In the genomic region with DNA sequence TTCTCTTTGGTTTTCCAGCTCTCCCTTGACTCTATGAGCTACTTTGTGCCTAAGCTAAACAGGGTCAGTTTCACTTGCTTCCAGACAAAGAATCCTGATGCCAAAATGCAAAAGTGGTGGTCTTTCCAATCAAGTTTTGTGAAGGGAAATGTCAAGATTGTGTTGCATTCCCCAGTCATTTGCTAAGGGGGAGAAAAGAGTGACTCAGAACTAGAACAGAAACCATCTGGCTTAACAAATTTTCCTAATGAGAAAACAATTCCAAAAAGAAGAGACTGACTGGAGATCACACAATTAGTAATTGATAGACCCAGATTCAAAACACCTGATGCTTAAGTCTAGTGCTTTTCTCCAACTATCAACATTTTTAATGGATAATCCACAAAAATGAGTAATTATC, we compare ENCODE assay signal across 2 cellular contexts.
TF ChIP-seq lines count a peak whose summit lies in the region.

No MANE protein-coding gene starts in this region.

TF ChIP-seq in IMR-90, 13 proteins besides CTCF, POLR2A, EP300 and RAD21:
- TF ChIP-seq MXI1 (IDR thresholded peaks at IDR 0.05; ENCODE audit: borderline replicate concordance, low read depth, low read length): no peak
- no peak for TF ChIP-seq CEBPB (IDR thresholded peaks at IDR 0.05; ENCODE audit: low read depth, low read length)
- TF ChIP-seq CHD1 (IDR thresholded peaks at IDR 0.05; ENCODE audit: low read depth, low read length): no peak
- TF ChIP-seq NFE2L2 (IDR thresholded peaks at IDR 0.05; ENCODE audit: low read depth, low read length): no peak
- TF ChIP-seq RCOR1 (IDR thresholded peaks at IDR 0.05; ENCODE audit: insufficient replicate concordance, low read length): no peak
- no peak for TF ChIP-seq BHLHE40 (IDR thresholded peaks at IDR 0.05; ENCODE audit: low read depth, low read length)
- no peak for TF ChIP-seq FOS (IDR thresholded peaks at IDR 0.05; ENCODE audit: low read depth, low read length)
- TF ChIP-seq MAFK (IDR thresholded peaks at IDR 0.05; ENCODE audit: low read depth, low read length): no peak
- TF ChIP-seq, protein P1, sequence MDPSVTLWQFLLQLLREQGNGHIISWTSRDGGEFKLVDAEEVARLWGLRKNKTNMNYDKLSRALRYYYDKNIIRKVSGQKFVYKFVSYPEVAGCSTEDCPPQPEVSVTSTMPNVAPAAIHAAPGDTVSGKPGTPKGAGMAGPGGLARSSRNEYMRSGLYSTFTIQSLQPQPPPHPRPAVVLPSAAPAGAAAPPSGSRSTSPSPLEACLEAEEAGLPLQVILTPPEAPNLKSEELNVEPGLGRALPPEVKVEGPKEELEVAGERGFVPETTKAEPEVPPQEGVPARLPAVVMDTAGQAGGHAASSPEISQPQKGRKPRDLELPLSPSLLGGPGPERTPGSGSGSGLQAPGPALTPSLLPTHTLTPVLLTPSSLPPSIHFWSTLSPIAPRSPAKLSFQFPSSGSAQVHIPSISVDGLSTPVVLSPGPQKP (IDR thresholded peaks at IDR 0.05; ENCODE audit: borderline replicate concordance, low read depth, low read length): no peak
- TF ChIP-seq RFX5 (IDR thresholded peaks at IDR 0.05; ENCODE audit: low read depth, low read length): no peak
- TF ChIP-seq MAZ (IDR thresholded peaks at IDR 0.05; ENCODE audit: borderline replicate concordance, low read depth, low read length): no peak

TF ChIP-seq in HEK293T, 16 proteins besides CTCF, POLR2A, EP300 and RAD21:
- TF ChIP-seq, protein P2, sequence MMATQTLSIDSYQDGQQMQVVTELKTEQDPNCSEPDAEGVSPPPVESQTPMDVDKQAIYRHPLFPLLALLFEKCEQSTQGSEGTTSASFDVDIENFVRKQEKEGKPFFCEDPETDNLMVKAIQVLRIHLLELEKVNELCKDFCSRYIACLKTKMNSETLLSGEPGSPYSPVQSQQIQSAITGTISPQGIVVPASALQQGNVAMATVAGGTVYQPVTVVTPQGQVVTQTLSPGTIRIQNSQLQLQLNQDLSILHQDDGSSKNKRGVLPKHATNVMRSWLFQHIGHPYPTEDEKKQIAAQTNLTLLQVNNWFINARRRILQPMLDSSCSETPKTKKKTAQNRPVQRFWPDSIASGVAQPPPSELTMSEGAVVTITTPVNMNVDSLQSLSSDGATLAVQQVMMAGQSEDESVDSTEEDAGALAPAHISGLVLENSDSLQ (IDR thresholded peaks at IDR 0.05): no peak
- no peak for TF ChIP-seq NFRKB (IDR thresholded peaks at IDR 0.05)
- no peak for TF ChIP-seq L3MBTL2 (conservative IDR thresholded peaks at IDR 0.05)
- no peak for TF ChIP-seq SUZ12 (IDR thresholded peaks at IDR 0.05)
- TF ChIP-seq CTBP1 (IDR thresholded peaks at IDR 0.05; ENCODE audit: borderline replicate concordance): no peak
- no peak for TF ChIP-seq FOXK2 (IDR thresholded peaks at IDR 0.05)
- no peak for TF ChIP-seq ZNF384 (IDR thresholded peaks at IDR 0.05)
TF ChIP-seq in HEK293T: peak in this region for 0.
